In genomic region chr7:155848691-155849690, GRCh38 we compare ENCODE assay signal across 22 cellular contexts. TPM values are rescaled to one million over a fixed set of nuclear protein-coding genes. Genes with fewer than 3 reads are reported as not detected.
"Had no signal": no experiment of that assay in that cellular context is flagged by ENCODE, and none has a peak within 500 bp of the region (broad histone marks: within the 10 kb centered on the region; RNA-seq: fewer than 3 reads in every experiment).

No MANE protein-coding gene starts in this region.

- DNase-seq: activated CD4-positive, alpha-beta T cell treated with anti-CD3 and anti-CD28 coated beads for 4 hours; activated CD8-positive, alpha-beta T cell treated with anti-CD3 and anti-CD28 coated beads for 36 hours; activated gamma-delta T cell; activated naive CD8-positive, alpha-beta T cell treated with anti-CD3 and anti-CD28 coated beads for 36 hours; activated T-cell treated with anti-CD3 and anti-CD28 coated beads, Interleukin-2, amount 50 U/mL, for 4 hours; cortex of kidney; effector CD4-positive, alpha-beta T cell; esophagus squamous epithelium; hippocampal formation; kidney; left ventricle myocardium superior; stimulated activated CD4-positive, alpha-beta T cell treated with anti-CD3 and anti-CD28 coated beads, Interleukin-2, amount 100 ng/mL, for 48 hours; T-helper 2 cell had no signal

- H3K4me3 Mint-ChIP-seq: activated CD8-positive, alpha-beta T cell treated with anti-CD3 and anti-CD28 coated beads for 36 hours; activated naive CD8-positive, alpha-beta T cell treated with anti-CD3 and anti-CD28 coated beads for 36 hours; activated T-cell treated with anti-CD3 and anti-CD28 coated beads, Interleukin-2, amount 50 U/mL, for 4 hours; brain; central memory CD8-positive, alpha-beta T cell; memory B cell; stimulated activated memory B cell treated with anti-CD40 and anti-IgM and Interleukin-4, amounts not matched to agents 10 μg/mL and 1 μg/mL and 100 μg/mL, for 72 hours; WTC11 had no signal

- H3K27ac ChIP-seq: esophagus squamous epithelium, tibial artery, vagina had no signal

- H3K36me3 Mint-ChIP-seq: activated naive CD8-positive, alpha-beta T cell treated with anti-CD3 and anti-CD28 coated beads for 36 hours; brain; memory B cell; stimulated activated memory B cell treated with anti-CD40 and anti-IgM and Interleukin-4, amounts not matched to agents 10 μg/mL and 1 μg/mL and 100 μg/mL, for 72 hours; WTC11 had no signal

- H3K4me1 Mint-ChIP-seq: activated naive CD8-positive, alpha-beta T cell treated with anti-CD3 and anti-CD28 coated beads for 36 hours; brain; central memory CD8-positive, alpha-beta T cell; memory B cell; stimulated activated memory B cell treated with anti-CD40 and anti-IgM and Interleukin-4, amounts not matched to agents 10 μg/mL and 1 μg/mL and 100 μg/mL, for 72 hours; WTC11 had no signal

- FAIRE-seq: endothelial cell of umbilical vein, kidney had no signal

- H3K36me3 ChIP-seq: esophagus squamous epithelium, tibial artery, vagina had no signal

- H3K27ac Mint-ChIP-seq: activated CD8-positive, alpha-beta T cell treated with anti-CD3 and anti-CD28 coated beads for 36 hours; activated naive CD8-positive, alpha-beta T cell treated with anti-CD3 and anti-CD28 coated beads for 36 hours; memory B cell; stimulated activated memory B cell treated with anti-CD40 and anti-IgM and Interleukin-4, amounts not matched to agents 10 μg/mL and 1 μg/mL and 100 μg/mL, for 72 hours; WTC11 had no signal

- H3K9me3 ChIP-seq: esophagus squamous epithelium, tibial artery, vagina had no signal

- H3K27me3 ChIP-seq: vagina had no signal

- H3K4me3 ChIP-seq: esophagus squamous epithelium, tibial artery, vagina had no signal

- H3K4me1 ChIP-seq: esophagus squamous epithelium, tibial artery, vagina had no signal

- H3K9me3 Mint-ChIP-seq: activated CD8-positive, alpha-beta T cell treated with anti-CD3 and anti-CD28 coated beads for 36 hours; activated naive CD8-positive, alpha-beta T cell treated with anti-CD3 and anti-CD28 coated beads for 36 hours; activated T-cell treated with anti-CD3 and anti-CD28 coated beads, Interleukin-2, amount 50 U/mL, for 4 hours; central memory CD8-positive, alpha-beta T cell; memory B cell; stimulated activated memory B cell treated with anti-CD40 and anti-IgM and Interleukin-4, amounts not matched to agents 10 μg/mL and 1 μg/mL and 100 μg/mL, for 72 hours had no signal

- ATAC-seq: activated CD8-positive, alpha-beta T cell treated with anti-CD3 and anti-CD28 coated beads for 36 hours; activated T-cell treated with anti-CD3 and anti-CD28 coated beads, Interleukin-2, amount 50 U/mL, for 4 hours; left ventricle myocardium superior; stimulated activated memory B cell treated with anti-CD40 and anti-IgM and Interleukin-4, amounts not matched to agents 10 μg/mL and 1 μg/mL and 100 μg/mL, for 72 hours; WTC11 had no signal

RNA-seq across cellular contexts. Expression of gene SHH, which starts 36.7 kb away (rescaled TPM):
- total RNA-seq: activated CD8-positive, alpha-beta T cell treated with anti-CD3 and anti-CD28 coated beads for 36 hours; activated naive CD8-positive, alpha-beta T cell treated with anti-CD3 and anti-CD28 coated beads for 36 hours; endothelial cell of umbilical vein; esophagus squamous epithelium; fibroblast of villous mesenchyme; left ventricle myocardium superior had no signal
- polyA plus RNA-seq: endothelial cell of umbilical vein had no signal
